ENCODE assay signal across 10 cellular contexts in genomic region chr1:202578001-202578500, GRCh38.
DNase-seq lines count a peak whose midpoint lies in the region; ATAC-seq, FAIRE-seq and TF ChIP-seq lines count a peak whose summit lies in the region.
"Had no signal": no experiment of that assay in that cellular context is flagged by ENCODE, and none has a peak within 500 bp of the region (broad histone marks: within the 10 kb centered on the region; RNA-seq: fewer than 3 reads in every experiment).

No MANE protein-coding gene starts in this region.

- peaks cover 0 to 27% (median 19%) of the 10 kb centered on the region in 4 experiments; a peak in 6 of 7 replicates for H3K4me1 ChIP-seq in H1 (replicated peaks in 1 of 4; ENCODE audit: control insufficient read depth in 3 of 4, insufficient read depth in 4 of 4, low read length in 3 of 4)
- peaks cover 15 to 69% of the 10 kb centered on the region in 2 donors for H3K4me1 ChIP-seq in muscle layer of duodenum (ENCODE audit: control insufficient read depth in 1 of 2, insufficient read depth in 2 of 2, low read length in 2 of 2)

- no peak overlapping the region for H2AK5ac ChIP-seq in H1 (ENCODE audit: low read depth, low read length)

- no peak for FAIRE-seq in H1 (lab: Jason Lieb, UNC)

- no peak overlapping the region for H3K18ac ChIP-seq in H1 (ENCODE audit: extremely low read depth, low read length)

- no peak overlapping the region for H3K56ac ChIP-seq in H1 (replicated peaks; ENCODE audit: insufficient read length, low read depth, low read length)

- H3K79me1 ChIP-seq in H1 (ENCODE audit: low read depth, low read length) = no peaks in the 10 kb centered on the region

- H2BK5ac ChIP-seq in H1 (ENCODE audit: low read depth, low read length) = no peak overlapping the region

- no peak overlapping the region for H2BK120ac ChIP-seq in H1 (replicated peaks; ENCODE audit: low read depth, low read length)

- no peak for ATAC-seq in GM18861 (IDR thresholded peaks at IDR 0.05; ENCODE audit: unreplicated experiment)

- H3K23me2 ChIP-seq in H1 (ENCODE audit: low read depth, low read length) = no peaks in the 10 kb centered on the region

- H3K36me3 ChIP-seq in H1 (ENCODE audit: control insufficient read depth in 2 of 4, insufficient read depth in 4 of 4, low read length in 3 of 4) (no peaks in the 10 kb centered on the region), muscle layer of duodenum (ENCODE audit: control insufficient read depth in 1 of 2, insufficient read depth in 2 of 2, low read length in 2 of 2) (peaks cover 22 to 45% of the 10 kb centered on the region in 2 donors)

- H4K20me1 ChIP-seq in H1 (replicated peaks in 1 of 2; ENCODE audit: control insufficient read depth in 1 of 2, insufficient read depth in 2 of 2, low read length in 2 of 2) = no peaks in the 10 kb centered on the region

- no peak overlapping the region for H3K14ac ChIP-seq in H1 (ENCODE audit: insufficient read length)

- CTCF ChIA-PET in H1 (lab: Charles Lee; ENCODE audit: partially characterized antibody) = interaction anchor here (0.6 to 3.3 kb wide), 20 partner anchors 9 to 388 kb away, joined by 3 to 22 read pairs (median 4); no protein-coding TSS in a partner anchor

- H2AFZ ChIP-seq in H1 (ENCODE audit: low read length) = no peak overlapping the region

- H3K27me3 ChIP-seq in H1 (replicated peaks in 1 of 4; ENCODE audit: control insufficient read depth in 3 of 4, extremely low read depth in 1 of 4, insufficient read depth in 3 of 4, low read length in 3 of 4) (no peaks in the 10 kb centered on the region), muscle layer of duodenum (ENCODE audit: low read depth, low read length) (no peaks in the 10 kb centered on the region)

- H3K79me2 ChIP-seq in H1 (ENCODE audit: control insufficient read depth in 1 of 2, insufficient read depth in 2 of 2, low read length in 2 of 2) = no peaks in the 10 kb centered on the region

- H3K4ac ChIP-seq in H1 (replicated peaks; ENCODE audit: insufficient read length, low read depth, low read length) = no peak overlapping the region

- H3K4me3 ChIP-seq in AG10803 (ENCODE audit: low read length) = no peak overlapping the region
- H3K4me3 ChIP-seq in H1 (ENCODE audit: extremely low read depth in 1 of 4, insufficient read depth in 2 of 4, low read depth in 3 of 4, low read length in 4 of 4) = peak overlapping the region in 1 of 4 experiments; percentile 0; a peak in 1 of 8 replicates
- H3K4me3 ChIP-seq in muscle layer of duodenum (ENCODE audit: low read depth in 1 of 2, low read length in 2 of 2) = no peak overlapping the region
- H3K4me3 ChIP-seq: BLaER1 treated with 17β-estradiol and CSF1 and Interleukin-3, amounts not matched to agents 10 nM and 100 nM had no signal

- H3K9me3 ChIP-seq in H1 (ENCODE audit: insufficient read depth in 2 of 2, low read depth in 1 of 2, low read length in 1 of 2) (no peaks in the 10 kb centered on the region), muscle layer of duodenum (ENCODE audit: control insufficient read depth in 1 of 2, low read length in 2 of 2) (no peaks in the 10 kb centered on the region)
- H3K9me3 ChIP-seq: BLaER1 treated with 17β-estradiol and CSF1 and Interleukin-3, amounts not matched to agents 10 nM and 100 nM had no signal

- WGBS in H1 (ENCODE audit: extremely low coverage in 1 of 2, insufficient coverage in 1 of 2, insufficient read length in 1 of 2, insufficient replicate concordance in 2 of 2, low coverage in 1 of 2, low lambda C conversion rate in 2 of 2, missing lambda C conversion rate in 1 of 2), 2 experiments = 22% methylated on average over 4 of the region's 4 CpGs; no CpG with 5 or more reads in 1 of the 2 experiments

- TF ChIP-seq EP300 in H1 (IDR thresholded peaks at IDR 0.05; ENCODE audit: borderline replicate concordance in 1 of 2, low read depth in 2 of 2, low read length in 2 of 2) = no peak

- no peak for TF ChIP-seq CTCF in AG10803 (conservative IDR thresholded peaks at IDR 0.05; ENCODE audit: low read length)
- no peak for TF ChIP-seq CTCF in H1 (IDR thresholded peaks at IDR 0.05; ENCODE audit: control extremely low read depth in 1 of 3, insufficient read depth in 1 of 3, low read depth in 1 of 3, low read length in 3 of 3)
- TF ChIP-seq CTCF in GM20000 (IDR thresholded peaks at IDR 0.05; ENCODE audit: extremely low read depth, missing control alignments) = no peak

- no peak overlapping the region for H4K91ac ChIP-seq in H1 (replicated peaks; ENCODE audit: insufficient read length, low read length)

- H3K4me2 ChIP-seq in H1 (ENCODE audit: insufficient read depth in 1 of 2, low read depth in 2 of 2, low read length in 2 of 2) = peak overlapping the region; percentile 26 to 43; a peak in 3 of 4 replicates
- H3K4me2 ChIP-seq: BLaER1 treated with 17β-estradiol and CSF1 and Interleukin-3, amounts not matched to agents 10 nM and 100 nM had no signal

- TF ChIP-seq RAD21 in H1 (IDR thresholded peaks at IDR 0.05 in 1 of 2, conservative IDR thresholded peaks at IDR 0.05 in 1 of 2; ENCODE audit: low read depth in 2 of 2, low read length in 2 of 2) = no peak

- H3K27ac ChIP-seq in H1 (ENCODE audit: low read depth, low read length) = no peak overlapping the region
- H3K27ac ChIP-seq in muscle layer of duodenum (ENCODE audit: low read length) = peak overlapping the region; percentile 76
- H3K27ac ChIP-seq: BLaER1 treated with 17β-estradiol and CSF1 and Interleukin-3, amounts not matched to agents 10 nM and 100 nM had no signal

- H2BK20ac ChIP-seq in H1 (ENCODE audit: low read length) = no peak overlapping the region

- H2BK12ac ChIP-seq in H1 (ENCODE audit: low read depth, low read length) = no peak overlapping the region

- H3K9ac ChIP-seq in H1 (replicated peaks in 1 of 4; ENCODE audit: extremely low read depth in 1 of 4, low read depth in 3 of 4, low read length in 3 of 4) = no peak overlapping the region; a peak in 1 of 7 replicates
- H3K9ac ChIP-seq: BLaER1 treated with 17β-estradiol and CSF1 and Interleukin-3, amounts not matched to agents 10 nM and 100 nM had no signal

- H4K5ac ChIP-seq in H1 (ENCODE audit: insufficient read length, low read depth, low read length) = no peak overlapping the region

- POLR2A ChIA-PET in H1 (lab: Charles Lee; ENCODE audit: partially characterized antibody) = interaction anchor here (0.7 to 1.2 kb wide), 3 partner anchors 10 to 16 kb away, joined by 3 to 4 read pairs (median 3); no protein-coding TSS in a partner anchor

- DNase-seq in AG10803 (ENCODE audit: low read depth) (peak; percentile 56), NCI-H524 treated with DMSO at 0.1 percent for 48 hours (lab: John Stamatoyannopoulos, UW) (peak; percentile 56), H1 (ENCODE audit: low read depth in 1 of 2, low spot score in 2 of 2) (no peak), NCI-H345 (lab: John Stamatoyannopoulos, UW) (no peak), GM20000 (ENCODE audit: low spot score) (no peak), NCI-H1105 (lab: John Stamatoyannopoulos, UW) (no peak)
- DNase-seq: activated naive CD4-positive, alpha-beta T cell had no signal

- no peak for TF ChIP-seq POLR2A in H1 (IDR thresholded peaks at IDR 0.05; ENCODE audit: control extremely low read depth in 1 of 2, low read depth in 2 of 2, low read length in 2 of 2)

- H2BK15ac ChIP-seq in H1 (ENCODE audit: low read length) = no peak overlapping the region

- H4K8ac ChIP-seq in H1 (ENCODE audit: extremely low read depth, insufficient read depth, low read length) = no peak overlapping the region

- H3K23ac ChIP-seq in H1 (ENCODE audit: insufficient read length) = no peak overlapping the region

TF ChIP-seq in H1, 55 proteins besides CTCF, POLR2A, EP300 and RAD21:
- TF ChIP-seq POU5F1 (IDR thresholded peaks at IDR 0.05; ENCODE audit: low read depth, low read length) (no peak), HDAC2 (IDR thresholded peaks at IDR 0.05; ENCODE audit: borderline replicate concordance in 1 of 2, low read depth in 2 of 2, low read length in 2 of 2) (no peak), ATF2 (IDR thresholded peaks at IDR 0.05; ENCODE audit: low read length) (no peak), SRF (IDR thresholded peaks at IDR 0.05; ENCODE audit: low read depth, low read length) (peak; percentile 69; the same call in 1 of the 2 replicates), USF2 (IDR thresholded peaks at IDR 0.05; ENCODE audit: low read length) (no peak), CBX8 (IDR thresholded peaks at IDR 0.05; ENCODE audit: borderline replicate concordance, low read depth, low read length) (no peak)

Comparison
In these comparisons a context has a peak if more than half of its experiments do, and no peak if none do; other contexts are left out.
1. DNase-seq: peak in AG10803 (single experiment) and NCI-H524 treated with DMSO at 0.1 percent for 48 hours (single experiment); none in H1 (0 of 2), NCI-H345 (single experiment), GM20000 (single experiment) and NCI-H1105 (single experiment).